ENCODE assay signal across 1 cellular context in the genomic region with DNA sequence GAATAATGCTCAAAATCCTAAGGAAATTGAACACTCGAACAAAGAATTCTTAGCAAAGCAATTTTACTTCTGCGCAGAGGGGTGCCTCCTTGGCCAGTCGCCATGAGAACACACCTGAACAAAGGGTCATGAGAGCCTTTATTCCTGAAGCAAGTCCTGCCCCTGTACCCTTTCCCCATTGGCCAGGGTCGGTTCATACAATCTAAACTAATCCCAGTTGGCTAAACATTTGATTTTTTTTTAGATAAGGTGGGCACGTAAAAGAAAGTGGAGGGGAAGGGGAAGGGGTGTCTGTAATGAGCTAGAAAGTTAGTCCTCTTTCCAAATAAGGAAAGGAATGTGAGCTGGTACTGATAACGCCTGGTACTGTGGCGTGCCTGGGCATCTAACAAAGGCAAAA.
A peak's percentile ranks its signal among the peaks of the same experiment; 100 is the strongest.
TF ChIP-seq lines count a peak whose summit lies in the region.

No MANE protein-coding gene starts in this region.

TF ChIP-seq in H1, 55 proteins besides CTCF, POLR2A, EP300 and RAD21:
- peak; percentile 31; the same call in 1 of the 2 replicates for TF ChIP-seq SRF (IDR thresholded peaks at IDR 0.05; ENCODE audit: low read depth, low read length)
